Comparison of ENCODE assay signal across 1 cellular context in the genomic region with DNA sequence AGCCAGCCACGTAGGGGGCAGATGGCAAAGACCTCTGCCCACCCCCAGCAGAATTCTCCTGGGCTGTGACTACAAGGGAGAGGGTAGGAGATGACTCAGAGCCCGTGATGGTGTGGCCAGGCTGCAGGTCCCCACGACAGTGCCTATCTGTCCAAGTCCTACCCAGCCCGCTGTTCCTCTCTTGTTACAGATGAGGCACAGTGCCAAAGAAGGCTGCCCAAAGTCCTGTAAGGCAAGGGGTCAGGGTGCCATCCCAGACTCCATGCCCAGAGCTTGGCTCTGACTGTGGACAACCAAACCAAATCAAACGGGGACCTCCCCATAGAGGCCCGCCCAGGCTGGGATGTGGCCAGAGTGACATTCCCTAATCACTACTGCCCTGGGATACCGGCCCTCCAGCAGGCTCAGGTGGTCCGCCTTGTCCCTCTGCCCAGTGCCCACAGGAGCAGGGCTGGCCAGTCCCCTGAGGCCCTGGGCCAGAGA.
TF ChIP-seq lines count a peak whose summit lies in the region.

No MANE protein-coding gene starts in this region.

TF ChIP-seq in SK-N-SH, 30 proteins besides CTCF, POLR2A, EP300 and RAD21 (continued from another document):
- TF ChIP-seq, protein P1, sequence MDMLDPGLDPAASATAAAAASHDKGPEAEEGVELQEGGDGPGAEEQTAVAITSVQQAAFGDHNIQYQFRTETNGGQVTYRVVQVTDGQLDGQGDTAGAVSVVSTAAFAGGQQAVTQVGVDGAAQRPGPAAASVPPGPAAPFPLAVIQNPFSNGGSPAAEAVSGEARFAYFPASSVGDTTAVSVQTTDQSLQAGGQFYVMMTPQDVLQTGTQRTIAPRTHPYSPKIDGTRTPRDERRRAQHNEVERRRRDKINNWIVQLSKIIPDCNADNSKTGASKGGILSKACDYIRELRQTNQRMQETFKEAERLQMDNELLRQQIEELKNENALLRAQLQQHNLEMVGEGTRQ (IDR thresholded peaks at IDR 0.05; ENCODE audit: borderline replicate concordance, low read depth, low read length) = no peak
- TF ChIP-seq YY1 (IDR thresholded peaks at IDR 0.05; ENCODE audit: low read depth) (no peak), EZH2phosphoT487 (IDR thresholded peaks at IDR 0.05; ENCODE audit: borderline replicate concordance, low read depth) (no peak), TEAD4 (IDR thresholded peaks at IDR 0.05; ENCODE audit: borderline replicate concordance, insufficient read depth) (no peak), TCF12 (IDR thresholded peaks at IDR 0.05) (0 out of 2 replicates have a peak, but pooled peaks have one; percentile 17), TAF1 (IDR thresholded peaks at IDR 0.05; ENCODE audit: borderline replicate concordance, low read depth, low read length) (no peak), FOXM1 (IDR thresholded peaks at IDR 0.05; ENCODE audit: low read depth) (no peak), SIN3A (IDR thresholded peaks at IDR 0.05; ENCODE audit: borderline replicate concordance, low read depth, low read length) (no peak), GABPA (IDR thresholded peaks at IDR 0.05; ENCODE audit: low read depth) (no peak), CHD2 (IDR thresholded peaks at IDR 0.05; ENCODE audit: low read length, partially characterized antibody) (no peak), JUND (IDR thresholded peaks at IDR 0.05) (peak; percentile 34; the same call in 1 of the 2 replicates), SMC3 (IDR thresholded peaks at IDR 0.05; ENCODE audit: low read depth, low read length) (no peak), RFX5 (IDR thresholded peaks at IDR 0.05; ENCODE audit: low read length) (no peak), RCOR1 (IDR thresholded peaks at IDR 0.05; ENCODE audit: low read length) (no peak)
- TF ChIP-seq, protein P2, sequence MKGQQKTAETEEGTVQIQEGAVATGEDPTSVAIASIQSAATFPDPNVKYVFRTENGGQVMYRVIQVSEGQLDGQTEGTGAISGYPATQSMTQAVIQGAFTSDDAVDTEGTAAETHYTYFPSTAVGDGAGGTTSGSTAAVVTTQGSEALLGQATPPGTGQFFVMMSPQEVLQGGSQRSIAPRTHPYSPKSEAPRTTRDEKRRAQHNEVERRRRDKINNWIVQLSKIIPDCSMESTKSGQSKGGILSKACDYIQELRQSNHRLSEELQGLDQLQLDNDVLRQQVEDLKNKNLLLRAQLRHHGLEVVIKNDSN (IDR thresholded peaks at IDR 0.05; ENCODE audit: borderline replicate concordance, low read depth) = no peak
- TF ChIP-seq, protein P3, sequence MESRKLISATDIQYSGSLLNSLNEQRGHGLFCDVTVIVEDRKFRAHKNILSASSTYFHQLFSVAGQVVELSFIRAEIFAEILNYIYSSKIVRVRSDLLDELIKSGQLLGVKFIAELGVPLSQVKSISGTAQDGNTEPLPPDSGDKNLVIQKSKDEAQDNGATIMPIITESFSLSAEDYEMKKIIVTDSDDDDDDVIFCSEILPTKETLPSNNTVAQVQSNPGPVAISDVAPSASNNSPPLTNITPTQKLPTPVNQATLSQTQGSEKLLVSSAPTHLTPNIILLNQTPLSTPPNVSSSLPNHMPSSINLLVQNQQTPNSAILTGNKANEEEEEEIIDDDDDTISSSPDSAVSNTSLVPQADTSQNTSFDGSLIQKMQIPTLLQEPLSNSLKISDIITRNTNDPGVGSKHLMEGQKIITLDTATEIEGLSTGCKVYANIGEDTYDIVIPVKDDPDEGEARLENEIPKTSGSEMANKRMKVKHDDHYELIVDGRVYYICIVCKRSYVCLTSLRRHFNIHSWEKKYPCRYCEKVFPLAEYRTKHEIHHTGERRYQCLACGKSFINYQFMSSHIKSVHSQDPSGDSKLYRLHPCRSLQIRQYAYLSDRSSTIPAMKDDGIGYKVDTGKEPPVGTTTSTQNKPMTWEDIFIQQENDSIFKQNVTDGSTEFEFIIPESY (IDR thresholded peaks at IDR 0.05; ENCODE audit: borderline replicate concordance, low read depth) = no peak
- TF ChIP-seq, protein P4, sequence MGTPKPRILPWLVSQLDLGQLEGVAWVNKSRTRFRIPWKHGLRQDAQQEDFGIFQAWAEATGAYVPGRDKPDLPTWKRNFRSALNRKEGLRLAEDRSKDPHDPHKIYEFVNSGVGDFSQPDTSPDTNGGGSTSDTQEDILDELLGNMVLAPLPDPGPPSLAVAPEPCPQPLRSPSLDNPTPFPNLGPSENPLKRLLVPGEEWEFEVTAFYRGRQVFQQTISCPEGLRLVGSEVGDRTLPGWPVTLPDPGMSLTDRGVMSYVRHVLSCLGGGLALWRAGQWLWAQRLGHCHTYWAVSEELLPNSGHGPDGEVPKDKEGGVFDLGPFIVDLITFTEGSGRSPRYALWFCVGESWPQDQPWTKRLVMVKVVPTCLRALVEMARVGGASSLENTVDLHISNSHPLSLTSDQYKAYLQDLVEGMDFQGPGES (IDR thresholded peaks at IDR 0.05; ENCODE audit: low read depth, low read length) = no peak
- TF ChIP-seq, protein P5, sequence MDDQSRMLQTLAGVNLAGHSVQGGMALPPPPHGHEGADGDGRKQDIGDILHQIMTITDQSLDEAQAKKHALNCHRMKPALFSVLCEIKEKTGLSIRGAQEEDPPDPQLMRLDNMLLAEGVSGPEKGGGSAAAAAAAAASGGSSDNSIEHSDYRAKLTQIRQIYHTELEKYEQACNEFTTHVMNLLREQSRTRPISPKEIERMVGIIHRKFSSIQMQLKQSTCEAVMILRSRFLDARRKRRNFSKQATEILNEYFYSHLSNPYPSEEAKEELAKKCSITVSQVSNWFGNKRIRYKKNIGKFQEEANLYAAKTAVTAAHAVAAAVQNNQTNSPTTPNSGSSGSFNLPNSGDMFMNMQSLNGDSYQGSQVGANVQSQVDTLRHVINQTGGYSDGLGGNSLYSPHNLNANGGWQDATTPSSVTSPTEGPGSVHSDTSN (IDR thresholded peaks at IDR 0.05) = no peak
TF ChIP-seq in SK-N-SH: peak in this region for 4.
